In the genomic region with DNA sequence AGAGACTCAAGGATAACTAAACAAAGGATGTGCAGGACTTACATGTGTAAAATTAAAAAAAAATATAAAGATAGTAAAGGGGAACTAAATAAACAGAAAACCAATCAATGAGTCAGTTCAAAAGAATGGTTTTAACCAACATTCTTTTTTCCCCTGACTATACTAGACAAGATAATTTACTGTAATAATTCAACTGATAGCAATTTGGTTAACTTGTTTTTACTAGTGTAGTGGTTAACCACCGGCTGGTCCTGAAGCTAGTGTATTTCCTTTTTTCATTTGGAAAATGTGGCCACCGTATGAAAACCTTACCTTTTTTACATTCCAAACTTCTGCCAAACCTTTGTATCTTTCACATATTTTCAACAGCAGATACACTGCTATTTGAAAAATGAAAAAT, we compare ENCODE assay signal across 15 cellular contexts.
DNase-seq lines count a peak whose midpoint lies in the region; ATAC-seq lines count a peak whose summit lies in the region.
"Had no signal": no experiment of that assay in that cellular context is flagged by ENCODE, and none has a peak within 500 bp of the region (broad histone marks: within the 10 kb centered on the region; RNA-seq: fewer than 3 reads in every experiment).

No MANE protein-coding gene starts in this region.

- ATAC-seq in HG02623 (IDR thresholded peaks at IDR 0.05; ENCODE audit: unreplicated experiment) (no peak), GM18511 (IDR thresholded peaks at IDR 0.05; ENCODE audit: unreplicated experiment) (no peak), GM21723 (IDR thresholded peaks at IDR 0.05; ENCODE audit: unreplicated experiment) (no peak)
- ATAC-seq: gastrocnemius medialis had no signal

- DNase-seq in EH (ENCODE audit: low read depth) (peak; percentile 63), HCEC 1CT (peak; percentile 44), OCI-M1 (lab: John Stamatoyannopoulos, UW) (peak; percentile 51), glomerular visceral epithelial cell (ENCODE audit: extremely low spot score) (peak; percentile 74), AG08396 (ENCODE audit: low spot score) (no peak)
- DNase-seq: gastrocnemius medialis; GDM1; kidney; NCI-H1417; NCI-H69; SHP77; stimulated activated CD4-positive, alpha-beta T cell treated with anti-CD3 and anti-CD28 coated beads, Interleukin-4, amount 100 ng/mL, for 24 hours had no signal
